In genomic region chr4:53925050-53925605, GRCh38 we compare ENCODE assay signal across 24 cellular contexts.
"Had no signal": no experiment of that assay in that cellular context is flagged by ENCODE, and none has a peak within 500 bp of the region (broad histone marks: within the 10 kb centered on the region; RNA-seq: fewer than 3 reads in every experiment).

No MANE protein-coding gene starts in this region.

- ATAC-seq: left lobe of liver had no signal

- H3K9me3 Mint-ChIP-seq: activated naive CD4-positive, alpha-beta T cell treated with anti-CD3 and anti-CD28 coated beads, Interleukin-2, amount 50 U/mL, for 24 hours; activated T-cell treated with anti-CD3 and anti-CD28 coated beads, Interleukin-2, amount 50 U/mL, for 72 hours; dendritic cell treated with granulocyte-macrophage colony-stimulating factor and Interleukin-4, amounts not matched to agents 40 ng/mL and 50 ng/mL, for 4 days; nephron progenitor cell; type B pancreatic cell had no signal

- H3K27me3 Mint-ChIP-seq: dendritic cell treated with granulocyte-macrophage colony-stimulating factor and Interleukin-4, amounts not matched to agents 40 ng/mL and 50 ng/mL, for 4 days had no signal

- H3K36me3 Mint-ChIP-seq: activated naive CD4-positive, alpha-beta T cell treated with anti-CD3 and anti-CD28 coated beads, Interleukin-2, amount 50 U/mL, for 24 hours; type B pancreatic cell had no signal

- FAIRE-seq: endothelial cell of umbilical vein, islet of Langerhans had no signal

- H3K4me1 Mint-ChIP-seq: activated naive CD4-positive, alpha-beta T cell treated with anti-CD3 and anti-CD28 coated beads, Interleukin-2, amount 50 U/mL, for 24 hours had no signal

- H3K4me3 ChIP-seq: ascending aorta, lung, stomach had no signal

- H3K36me3 ChIP-seq: ascending aorta, stomach had no signal

- H3K4me3 Mint-ChIP-seq: activated naive CD4-positive, alpha-beta T cell treated with anti-CD3 and anti-CD28 coated beads, Interleukin-2, amount 50 U/mL, for 24 hours; activated T-cell treated with anti-CD3 and anti-CD28 coated beads, Interleukin-2, amount 50 U/mL, for 72 hours; dendritic cell treated with granulocyte-macrophage colony-stimulating factor and Interleukin-4, amounts not matched to agents 40 ng/mL and 50 ng/mL, for 4 days; nephron progenitor cell; type B pancreatic cell had no signal

- DNase-seq: activated CD4-positive, alpha-beta T cell treated with anti-CD3 and anti-CD28 coated beads, Interleukin-2, amount 50 U/mL, for 1 hour; activated CD4-positive, CD25-positive, alpha-beta regulatory T cell treated with anti-CD3 and anti-CD28 coated beads, Interleukin-2, amount 50 U/mL, for 72 hours; activated CD8-positive, alpha-beta memory T cell treated with anti-CD3 and anti-CD28 coated beads for 24 hours; activated CD8-positive, alpha-beta memory T cell treated with anti-CD3 and anti-CD28 coated beads, Interleukin-2, amount 50 U/mL, for 48 hours; activated effector memory CD4-positive, alpha-beta T cell treated with anti-CD3 and anti-CD28 coated beads, Interleukin-2, amount 50 U/mL, for 16 hours; activated T-cell treated with anti-CD3 and anti-CD28 coated beads, Interleukin-2, amount 50 U/mL, for 72 hours; effector CD8-positive, alpha-beta T cell; foreskin melanocyte; glutamatergic neuron; hippocampal formation; midbrain; nephron progenitor cell; stimulated activated CD4-positive, alpha-beta T cell treated with anti-CD3 and anti-CD28 coated beads, Interleukin-12 subunit alpha, Interleukin-12 subunit beta, amount 100 ng/mL, for 4 hours; stimulated activated CD4-positive, alpha-beta T cell treated with anti-CD3 and anti-CD28 coated beads, Interleukin-1b, Interleukin-23, amount 100 ng/mL, for 48 hours; stomach had no signal

- H3K9me3 ChIP-seq: ascending aorta, stomach had no signal

- H3K27ac ChIP-seq: ascending aorta, stomach had no signal

- H3K4me1 ChIP-seq: ascending aorta had no signal

- H3K27me3 ChIP-seq: ascending aorta had no signal

- H3K27ac Mint-ChIP-seq: activated naive CD4-positive, alpha-beta T cell treated with anti-CD3 and anti-CD28 coated beads, Interleukin-2, amount 50 U/mL, for 24 hours; activated T-cell treated with anti-CD3 and anti-CD28 coated beads, Interleukin-2, amount 50 U/mL, for 72 hours; dendritic cell treated with granulocyte-macrophage colony-stimulating factor and Interleukin-4, amounts not matched to agents 40 ng/mL and 50 ng/mL, for 4 days; nephron progenitor cell; progenitor cell of endocrine pancreas; type B pancreatic cell had no signal
